ENCODE assay signal across 18 cellular contexts in genomic region chr3:14789640-14790285, GRCh38. TPM values are rescaled to one million over a fixed set of nuclear protein-coding genes. Genes with fewer than 3 reads are reported as not detected.
"Had no signal": no experiment of that assay in that cellular context is flagged by ENCODE, and none has a peak within 500 bp of the region (broad histone marks: within the 10 kb centered on the region; RNA-seq: fewer than 3 reads in every experiment).

No MANE protein-coding gene starts in this region.

- H3K4me1 ChIP-seq: adrenal gland, foreskin keratinocyte had no signal

- FAIRE-seq: colon, islet of Langerhans had no signal

- H3K4me3 Mint-ChIP-seq: activated naive CD4-positive, alpha-beta T cell treated with anti-CD3 and anti-CD28 coated beads, Interleukin-2, amount 50 U/mL, for 24 hours; nephron progenitor cell; stimulated activated effector memory CD8-positive, alpha-beta T cell treated with anti-CD3 and anti-CD28 coated beads, Interleukin-12 subunit alpha, Interleukin-12 subunit beta, amount 100 ng/mL, for 72 hours had no signal

- H3K27me3 ChIP-seq: adrenal gland, left lung had no signal

- H3K9me3 Mint-ChIP-seq: activated naive CD4-positive, alpha-beta T cell treated with anti-CD3 and anti-CD28 coated beads, Interleukin-2, amount 50 U/mL, for 24 hours; nephron progenitor cell; stimulated activated effector memory CD8-positive, alpha-beta T cell treated with anti-CD3 and anti-CD28 coated beads, Interleukin-12 subunit alpha, Interleukin-12 subunit beta, amount 100 ng/mL, for 72 hours had no signal

- H3K4me3 ChIP-seq: adrenal gland, left lung had no signal

- H3K36me3 Mint-ChIP-seq: activated naive CD4-positive, alpha-beta T cell treated with anti-CD3 and anti-CD28 coated beads, Interleukin-2, amount 50 U/mL, for 24 hours; stimulated activated effector memory CD8-positive, alpha-beta T cell treated with anti-CD3 and anti-CD28 coated beads, Interleukin-12 subunit alpha, Interleukin-12 subunit beta, amount 100 ng/mL, for 72 hours had no signal

- H3K27ac ChIP-seq: adrenal gland, foreskin keratinocyte, left lung, WERI-Rb-1 had no signal

- H3K4me1 Mint-ChIP-seq: activated naive CD4-positive, alpha-beta T cell treated with anti-CD3 and anti-CD28 coated beads, Interleukin-2, amount 50 U/mL, for 24 hours; stimulated activated effector memory CD8-positive, alpha-beta T cell treated with anti-CD3 and anti-CD28 coated beads, Interleukin-12 subunit alpha, Interleukin-12 subunit beta, amount 100 ng/mL, for 72 hours had no signal

- H3K27ac Mint-ChIP-seq: activated naive CD4-positive, alpha-beta T cell treated with anti-CD3 and anti-CD28 coated beads, Interleukin-2, amount 50 U/mL, for 24 hours; nephron progenitor cell; stimulated activated effector memory CD8-positive, alpha-beta T cell treated with anti-CD3 and anti-CD28 coated beads, Interleukin-12 subunit alpha, Interleukin-12 subunit beta, amount 100 ng/mL, for 72 hours had no signal

- DNase-seq: activated CD4-positive, alpha-beta T cell treated with anti-CD3 and anti-CD28 coated beads for 1 hour; activated gamma-delta T cell; adrenal gland; foreskin keratinocyte; hippocampal formation; left lung; nephron progenitor cell; occipital lobe; retina; stimulated activated CD4-positive, alpha-beta T cell treated with anti-CD3 and anti-CD28 coated beads, Interleukin-4, amount 100 ng/mL, for 24 hours; SW 1271; WERI-Rb-1 had no signal

- ATAC-seq: foreskin keratinocyte; left lung; stimulated activated effector memory CD8-positive, alpha-beta T cell treated with anti-CD3 and anti-CD28 coated beads, Interleukin-12 subunit alpha, Interleukin-12 subunit beta, amount 100 ng/mL, for 72 hours had no signal

- H3K9me3 ChIP-seq: adrenal gland, left lung had no signal

- H3K36me3 ChIP-seq: adrenal gland, left lung, WERI-Rb-1 had no signal

RNA-seq across cellular contexts. Expression of gene FGD5, which starts 29.0 kb away (rescaled TPM):
- total RNA-seq: activated CD8-positive, alpha-beta memory T cell treated with anti-CD3 and anti-CD28 coated beads for 36 hours; foreskin keratinocyte; myocyte had no signal
- polyA plus RNA-seq: foreskin keratinocyte had no signal
